In the genomic region with DNA sequence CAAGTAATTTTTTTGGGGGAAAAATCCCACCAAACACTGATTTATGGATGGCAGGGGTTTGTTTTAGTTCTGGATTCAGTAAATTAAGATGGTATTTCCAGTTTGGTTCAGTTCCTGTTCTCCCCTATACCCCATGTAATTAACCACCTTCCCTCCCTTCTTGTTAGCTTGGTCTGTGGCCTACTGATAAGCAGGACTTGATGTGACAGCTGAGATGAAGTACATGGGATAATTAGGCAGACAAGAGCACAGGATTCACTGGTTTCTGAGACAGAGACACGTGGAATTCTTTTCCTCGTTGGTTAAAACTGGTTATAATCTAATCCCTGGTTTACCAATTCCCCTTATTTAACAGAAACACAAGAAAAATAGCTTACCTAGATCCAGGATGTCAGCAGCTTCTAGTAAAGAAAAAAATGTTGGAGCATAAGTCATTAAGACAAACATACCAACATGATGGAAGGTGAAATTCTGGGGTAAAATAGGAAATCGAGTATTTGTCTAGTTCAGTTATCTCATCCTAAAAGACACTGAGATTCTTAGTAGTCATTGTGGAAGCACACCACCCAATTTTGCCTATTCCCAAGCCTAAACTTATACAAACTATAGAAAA, we compare ENCODE assay signal across 1 cellular context.
TF ChIP-seq lines count a peak whose summit lies in the region.

No MANE protein-coding gene starts in this region.

TF ChIP-seq in K562, 482 proteins besides CTCF, POLR2A, EP300 and RAD21 (continued from another document and continues in another):
- TF ChIP-seq, protein P1, sequence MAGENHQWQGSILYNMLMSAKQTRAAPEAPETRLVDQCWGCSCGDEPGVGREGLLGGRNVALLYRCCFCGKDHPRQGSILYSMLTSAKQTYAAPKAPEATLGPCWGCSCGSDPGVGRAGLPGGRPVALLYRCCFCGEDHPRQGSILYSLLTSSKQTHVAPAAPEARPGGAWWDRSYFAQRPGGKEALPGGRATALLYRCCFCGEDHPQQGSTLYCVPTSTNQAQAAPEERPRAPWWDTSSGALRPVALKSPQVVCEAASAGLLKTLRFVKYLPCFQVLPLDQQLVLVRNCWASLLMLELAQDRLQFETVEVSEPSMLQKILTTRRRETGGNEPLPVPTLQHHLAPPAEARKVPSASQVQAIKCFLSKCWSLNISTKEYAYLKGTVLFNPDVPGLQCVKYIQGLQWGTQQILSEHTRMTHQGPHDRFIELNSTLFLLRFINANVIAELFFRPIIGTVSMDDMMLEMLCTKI (IDR thresholded peaks at IDR 0.05; ENCODE audit: partially characterized antibody): no peak
- TF ChIP-seq MTA3 (IDR thresholded peaks at IDR 0.05; ENCODE audit: borderline replicate concordance) (peak; percentile 78; the same call in 1 of the 2 replicates), ZNF311 (CRISPR knock-in tag; IDR thresholded peaks at IDR 0.05) (no peak), ZNF24 (IDR thresholded peaks at IDR 0.05) (no peak; the same call in 1 of the 2 replicates), FOXJ3 (CRISPR knock-in tag; IDR thresholded peaks at IDR 0.05) (no peak), EZH2 (IDR thresholded peaks at IDR 0.05; ENCODE audit: borderline replicate concordance, low read depth, low read length) (no peak), NFIX (CRISPR knock-in tag; IDR thresholded peaks at IDR 0.05; ENCODE audit: low read depth) (no peak), BMI1 (IDR thresholded peaks at IDR 0.05; ENCODE audit: low read length) (no peak), HEY1 (CRISPR knock-in tag; IDR thresholded peaks at IDR 0.05; ENCODE audit: borderline replicate concordance) (no peak), CBX2 (IDR thresholded peaks at IDR 0.05; ENCODE audit: insufficient read depth, low read length, poor library complexity, severe bottlenecking) (no peak), ZNF584 (CRISPR knock-in tag; IDR thresholded peaks at IDR 0.05; ENCODE audit: low read depth) (peak; percentile 93), ZNF143 (CRISPR knock-in tag; IDR thresholded peaks at IDR 0.05) (no peak), FIP1L1 (IDR thresholded peaks at IDR 0.05; ENCODE audit: low read depth, low read length, poor library complexity, severe bottlenecking) (no peak), STAG1 (CRISPR knock-in tag; IDR thresholded peaks at IDR 0.05; ENCODE audit: borderline replicate concordance) (no peak), ZKSCAN1 (IDR thresholded peaks at IDR 0.05; ENCODE audit: low read depth, low read length) (no peak), MAFG (tag; conservative IDR thresholded peaks at IDR 0.05) (no peak), CEBPG (CRISPR knock-in tag; IDR thresholded peaks at IDR 0.05) (no peak), CEBPG (tag; conservative IDR thresholded peaks at IDR 0.05 in 1 of 2, IDR thresholded peaks at IDR 0.05 in 1 of 2) (no peak), BRF1 (IDR thresholded peaks at IDR 0.05; ENCODE audit: borderline replicate concordance, extremely low read depth, insufficient read length) (no peak), KLF13 (tag; IDR thresholded peaks at IDR 0.05; ENCODE audit: borderline replicate concordance, low read depth) (no peak), SUPT5H (IDR thresholded peaks at IDR 0.05) (no peak), ZNF77 (CRISPR knock-in tag; IDR thresholded peaks at IDR 0.05) (no peak), CHD1 (IDR thresholded peaks at IDR 0.05; ENCODE audit: low read length) (no peak), GTF2A2 (tag; IDR thresholded peaks at IDR 0.05) (no peak), RBBP5 (IDR thresholded peaks at IDR 0.05; ENCODE audit: borderline replicate concordance, insufficient read depth, low read length, poor library complexity, severe bottlenecking) (no peak), PHF8 (IDR thresholded peaks at IDR 0.05; ENCODE audit: borderline replicate concordance, low read length) (no peak)
- TF ChIP-seq, protein P2, sequence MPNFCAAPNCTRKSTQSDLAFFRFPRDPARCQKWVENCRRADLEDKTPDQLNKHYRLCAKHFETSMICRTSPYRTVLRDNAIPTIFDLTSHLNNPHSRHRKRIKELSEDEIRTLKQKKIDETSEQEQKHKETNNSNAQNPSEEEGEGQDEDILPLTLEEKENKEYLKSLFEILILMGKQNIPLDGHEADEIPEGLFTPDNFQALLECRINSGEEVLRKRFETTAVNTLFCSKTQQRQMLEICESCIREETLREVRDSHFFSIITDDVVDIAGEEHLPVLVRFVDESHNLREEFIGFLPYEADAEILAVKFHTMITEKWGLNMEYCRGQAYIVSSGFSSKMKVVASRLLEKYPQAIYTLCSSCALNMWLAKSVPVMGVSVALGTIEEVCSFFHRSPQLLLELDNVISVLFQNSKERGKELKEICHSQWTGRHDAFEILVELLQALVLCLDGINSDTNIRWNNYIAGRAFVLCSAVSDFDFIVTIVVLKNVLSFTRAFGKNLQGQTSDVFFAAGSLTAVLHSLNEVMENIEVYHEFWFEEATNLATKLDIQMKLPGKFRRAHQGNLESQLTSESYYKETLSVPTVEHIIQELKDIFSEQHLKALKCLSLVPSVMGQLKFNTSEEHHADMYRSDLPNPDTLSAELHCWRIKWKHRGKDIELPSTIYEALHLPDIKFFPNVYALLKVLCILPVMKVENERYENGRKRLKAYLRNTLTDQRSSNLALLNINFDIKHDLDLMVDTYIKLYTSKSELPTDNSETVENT (CRISPR knock-in tag; IDR thresholded peaks at IDR 0.05): no peak
- TF ChIP-seq, protein P3, sequence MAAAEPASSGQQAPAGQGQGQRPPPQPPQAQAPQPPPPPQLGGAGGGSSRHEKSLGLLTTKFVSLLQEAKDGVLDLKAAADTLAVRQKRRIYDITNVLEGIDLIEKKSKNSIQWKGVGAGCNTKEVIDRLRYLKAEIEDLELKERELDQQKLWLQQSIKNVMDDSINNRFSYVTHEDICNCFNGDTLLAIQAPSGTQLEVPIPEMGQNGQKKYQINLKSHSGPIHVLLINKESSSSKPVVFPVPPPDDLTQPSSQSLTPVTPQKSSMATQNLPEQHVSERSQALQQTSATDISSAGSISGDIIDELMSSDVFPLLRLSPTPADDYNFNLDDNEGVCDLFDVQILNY (CRISPR knock-in tag; IDR thresholded peaks at IDR 0.05): no peak
- TF ChIP-seq, protein P4, sequence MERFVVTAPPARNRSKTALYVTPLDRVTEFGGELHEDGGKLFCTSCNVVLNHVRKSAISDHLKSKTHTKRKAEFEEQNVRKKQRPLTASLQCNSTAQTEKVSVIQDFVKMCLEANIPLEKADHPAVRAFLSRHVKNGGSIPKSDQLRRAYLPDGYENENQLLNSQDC (CRISPR knock-in tag; IDR thresholded peaks at IDR 0.05): no peak
- TF ChIP-seq, protein P5, sequence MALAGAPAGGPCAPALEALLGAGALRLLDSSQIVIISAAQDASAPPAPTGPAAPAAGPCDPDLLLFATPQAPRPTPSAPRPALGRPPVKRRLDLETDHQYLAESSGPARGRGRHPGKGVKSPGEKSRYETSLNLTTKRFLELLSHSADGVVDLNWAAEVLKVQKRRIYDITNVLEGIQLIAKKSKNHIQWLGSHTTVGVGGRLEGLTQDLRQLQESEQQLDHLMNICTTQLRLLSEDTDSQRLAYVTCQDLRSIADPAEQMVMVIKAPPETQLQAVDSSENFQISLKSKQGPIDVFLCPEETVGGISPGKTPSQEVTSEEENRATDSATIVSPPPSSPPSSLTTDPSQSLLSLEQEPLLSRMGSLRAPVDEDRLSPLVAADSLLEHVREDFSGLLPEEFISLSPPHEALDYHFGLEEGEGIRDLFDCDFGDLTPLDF (CRISPR knock-in tag; IDR thresholded peaks at IDR 0.05): no peak
- TF ChIP-seq, protein P6, sequence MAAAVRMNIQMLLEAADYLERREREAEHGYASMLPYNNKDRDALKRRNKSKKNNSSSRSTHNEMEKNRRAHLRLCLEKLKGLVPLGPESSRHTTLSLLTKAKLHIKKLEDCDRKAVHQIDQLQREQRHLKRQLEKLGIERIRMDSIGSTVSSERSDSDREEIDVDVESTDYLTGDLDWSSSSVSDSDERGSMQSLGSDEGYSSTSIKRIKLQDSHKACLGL (CRISPR knock-in tag; IDR thresholded peaks at IDR 0.05; ENCODE audit: borderline replicate concordance, poor library complexity, severe bottlenecking): no peak
- TF ChIP-seq, protein P7, sequence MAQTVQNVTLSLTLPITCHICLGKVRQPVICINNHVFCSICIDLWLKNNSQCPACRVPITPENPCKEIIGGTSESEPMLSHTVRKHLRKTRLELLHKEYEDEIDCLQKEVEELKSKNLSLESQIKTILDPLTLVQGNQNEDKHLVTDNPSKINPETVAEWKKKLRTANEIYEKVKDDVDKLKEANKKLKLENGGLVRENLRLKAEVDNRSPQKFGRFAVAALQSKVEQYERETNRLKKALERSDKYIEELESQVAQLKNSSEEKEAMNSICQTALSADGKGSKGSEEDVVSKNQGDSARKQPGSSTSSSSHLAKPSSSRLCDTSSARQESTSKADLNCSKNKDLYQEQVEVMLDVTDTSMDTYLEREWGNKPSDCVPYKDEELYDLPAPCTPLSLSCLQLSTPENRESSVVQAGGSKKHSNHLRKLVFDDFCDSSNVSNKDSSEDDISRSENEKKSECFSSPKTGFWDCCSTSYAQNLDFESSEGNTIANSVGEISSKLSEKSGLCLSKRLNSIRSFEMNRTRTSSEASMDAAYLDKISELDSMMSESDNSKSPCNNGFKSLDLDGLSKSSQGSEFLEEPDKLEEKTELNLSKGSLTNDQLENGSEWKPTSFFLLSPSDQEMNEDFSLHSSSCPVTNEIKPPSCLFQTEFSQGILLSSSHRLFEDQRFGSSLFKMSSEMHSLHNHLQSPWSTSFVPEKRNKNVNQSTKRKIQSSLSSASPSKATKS (CRISPR knock-in tag; IDR thresholded peaks at IDR 0.05): no peak
- TF ChIP-seq, protein P8, sequence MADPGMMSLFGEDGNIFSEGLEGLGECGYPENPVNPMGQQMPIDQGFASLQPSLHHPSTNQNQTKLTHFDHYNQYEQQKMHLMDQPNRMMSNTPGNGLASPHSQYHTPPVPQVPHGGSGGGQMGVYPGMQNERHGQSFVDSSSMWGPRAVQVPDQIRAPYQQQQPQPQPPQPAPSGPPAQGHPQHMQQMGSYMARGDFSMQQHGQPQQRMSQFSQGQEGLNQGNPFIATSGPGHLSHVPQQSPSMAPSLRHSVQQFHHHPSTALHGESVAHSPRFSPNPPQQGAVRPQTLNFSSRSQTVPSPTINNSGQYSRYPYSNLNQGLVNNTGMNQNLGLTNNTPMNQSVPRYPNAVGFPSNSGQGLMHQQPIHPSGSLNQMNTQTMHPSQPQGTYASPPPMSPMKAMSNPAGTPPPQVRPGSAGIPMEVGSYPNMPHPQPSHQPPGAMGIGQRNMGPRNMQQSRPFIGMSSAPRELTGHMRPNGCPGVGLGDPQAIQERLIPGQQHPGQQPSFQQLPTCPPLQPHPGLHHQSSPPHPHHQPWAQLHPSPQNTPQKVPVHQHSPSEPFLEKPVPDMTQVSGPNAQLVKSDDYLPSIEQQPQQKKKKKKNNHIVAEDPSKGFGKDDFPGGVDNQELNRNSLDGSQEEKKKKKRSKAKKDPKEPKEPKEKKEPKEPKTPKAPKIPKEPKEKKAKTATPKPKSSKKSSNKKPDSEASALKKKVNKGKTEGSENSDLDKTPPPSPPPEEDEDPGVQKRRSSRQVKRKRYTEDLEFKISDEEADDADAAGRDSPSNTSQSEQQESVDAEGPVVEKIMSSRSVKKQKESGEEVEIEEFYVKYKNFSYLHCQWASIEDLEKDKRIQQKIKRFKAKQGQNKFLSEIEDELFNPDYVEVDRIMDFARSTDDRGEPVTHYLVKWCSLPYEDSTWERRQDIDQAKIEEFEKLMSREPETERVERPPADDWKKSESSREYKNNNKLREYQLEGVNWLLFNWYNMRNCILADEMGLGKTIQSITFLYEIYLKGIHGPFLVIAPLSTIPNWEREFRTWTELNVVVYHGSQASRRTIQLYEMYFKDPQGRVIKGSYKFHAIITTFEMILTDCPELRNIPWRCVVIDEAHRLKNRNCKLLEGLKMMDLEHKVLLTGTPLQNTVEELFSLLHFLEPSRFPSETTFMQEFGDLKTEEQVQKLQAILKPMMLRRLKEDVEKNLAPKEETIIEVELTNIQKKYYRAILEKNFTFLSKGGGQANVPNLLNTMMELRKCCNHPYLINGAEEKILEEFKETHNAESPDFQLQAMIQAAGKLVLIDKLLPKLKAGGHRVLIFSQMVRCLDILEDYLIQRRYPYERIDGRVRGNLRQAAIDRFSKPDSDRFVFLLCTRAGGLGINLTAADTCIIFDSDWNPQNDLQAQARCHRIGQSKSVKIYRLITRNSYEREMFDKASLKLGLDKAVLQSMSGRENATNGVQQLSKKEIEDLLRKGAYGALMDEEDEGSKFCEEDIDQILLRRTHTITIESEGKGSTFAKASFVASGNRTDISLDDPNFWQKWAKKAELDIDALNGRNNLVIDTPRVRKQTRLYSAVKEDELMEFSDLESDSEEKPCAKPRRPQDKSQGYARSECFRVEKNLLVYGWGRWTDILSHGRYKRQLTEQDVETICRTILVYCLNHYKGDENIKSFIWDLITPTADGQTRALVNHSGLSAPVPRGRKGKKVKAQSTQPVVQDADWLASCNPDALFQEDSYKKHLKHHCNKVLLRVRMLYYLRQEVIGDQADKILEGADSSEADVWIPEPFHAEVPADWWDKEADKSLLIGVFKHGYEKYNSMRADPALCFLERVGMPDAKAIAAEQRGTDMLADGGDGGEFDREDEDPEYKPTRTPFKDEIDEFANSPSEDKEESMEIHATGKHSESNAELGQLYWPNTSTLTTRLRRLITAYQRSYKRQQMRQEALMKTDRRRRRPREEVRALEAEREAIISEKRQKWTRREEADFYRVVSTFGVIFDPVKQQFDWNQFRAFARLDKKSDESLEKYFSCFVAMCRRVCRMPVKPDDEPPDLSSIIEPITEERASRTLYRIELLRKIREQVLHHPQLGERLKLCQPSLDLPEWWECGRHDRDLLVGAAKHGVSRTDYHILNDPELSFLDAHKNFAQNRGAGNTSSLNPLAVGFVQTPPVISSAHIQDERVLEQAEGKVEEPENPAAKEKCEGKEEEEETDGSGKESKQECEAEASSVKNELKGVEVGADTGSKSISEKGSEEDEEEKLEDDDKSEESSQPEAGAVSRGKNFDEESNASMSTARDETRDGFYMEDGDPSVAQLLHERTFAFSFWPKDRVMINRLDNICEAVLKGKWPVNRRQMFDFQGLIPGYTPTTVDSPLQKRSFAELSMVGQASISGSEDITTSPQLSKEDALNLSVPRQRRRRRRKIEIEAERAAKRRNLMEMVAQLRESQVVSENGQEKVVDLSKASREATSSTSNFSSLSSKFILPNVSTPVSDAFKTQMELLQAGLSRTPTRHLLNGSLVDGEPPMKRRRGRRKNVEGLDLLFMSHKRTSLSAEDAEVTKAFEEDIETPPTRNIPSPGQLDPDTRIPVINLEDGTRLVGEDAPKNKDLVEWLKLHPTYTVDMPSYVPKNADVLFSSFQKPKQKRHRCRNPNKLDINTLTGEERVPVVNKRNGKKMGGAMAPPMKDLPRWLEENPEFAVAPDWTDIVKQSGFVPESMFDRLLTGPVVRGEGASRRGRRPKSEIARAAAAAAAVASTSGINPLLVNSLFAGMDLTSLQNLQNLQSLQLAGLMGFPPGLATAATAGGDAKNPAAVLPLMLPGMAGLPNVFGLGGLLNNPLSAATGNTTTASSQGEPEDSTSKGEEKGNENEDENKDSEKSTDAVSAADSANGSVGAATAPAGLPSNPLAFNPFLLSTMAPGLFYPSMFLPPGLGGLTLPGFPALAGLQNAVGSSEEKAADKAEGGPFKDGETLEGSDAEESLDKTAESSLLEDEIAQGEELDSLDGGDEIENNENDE (IDR thresholded peaks at IDR 0.05; ENCODE audit: low read depth, low read length): no peak
- TF ChIP-seq, protein P9, sequence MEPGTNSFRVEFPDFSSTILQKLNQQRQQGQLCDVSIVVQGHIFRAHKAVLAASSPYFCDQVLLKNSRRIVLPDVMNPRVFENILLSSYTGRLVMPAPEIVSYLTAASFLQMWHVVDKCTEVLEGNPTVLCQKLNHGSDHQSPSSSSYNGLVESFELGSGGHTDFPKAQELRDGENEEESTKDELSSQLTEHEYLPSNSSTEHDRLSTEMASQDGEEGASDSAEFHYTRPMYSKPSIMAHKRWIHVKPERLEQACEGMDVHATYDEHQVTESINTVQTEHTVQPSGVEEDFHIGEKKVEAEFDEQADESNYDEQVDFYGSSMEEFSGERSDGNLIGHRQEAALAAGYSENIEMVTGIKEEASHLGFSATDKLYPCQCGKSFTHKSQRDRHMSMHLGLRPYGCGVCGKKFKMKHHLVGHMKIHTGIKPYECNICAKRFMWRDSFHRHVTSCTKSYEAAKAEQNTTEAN (CRISPR knock-in tag; IDR thresholded peaks at IDR 0.05): no peak
